ENCODE assay signal across 15 cellular contexts in the genomic region with DNA sequence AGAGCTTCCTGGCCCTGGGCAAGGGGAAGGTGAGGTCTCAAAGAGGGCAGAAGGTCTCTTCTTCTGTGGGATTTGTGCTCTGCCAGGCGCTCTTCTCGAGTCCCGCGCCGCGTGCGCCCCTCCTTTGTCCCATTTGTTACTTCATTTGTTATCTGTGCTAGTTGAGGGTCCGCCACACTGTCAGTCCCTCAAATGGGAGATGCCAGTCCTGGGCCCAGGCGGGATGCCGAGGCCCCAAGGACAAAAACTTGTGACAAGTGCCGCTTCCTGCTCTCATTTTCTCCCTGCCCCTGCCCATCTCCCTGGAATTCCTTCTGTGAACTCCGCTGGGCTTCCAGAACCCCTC. TPM values are rescaled to one million over a fixed set of nuclear protein-coding genes. Genes with fewer than 3 reads are reported as not detected.
DNase-seq lines count a peak whose midpoint lies in the region; ATAC-seq and TF ChIP-seq lines count a peak whose summit lies in the region.
"Had no signal": no experiment of that assay in that cellular context is flagged by ENCODE, and none has a peak within 500 bp of the region (broad histone marks: within the 10 kb centered on the region; RNA-seq: fewer than 3 reads in every experiment).

No MANE protein-coding gene starts in this region.

- no peak overlapping the region for H3K27ac Mint-ChIP-seq in activated naive CD8-positive, alpha-beta T cell
- H3K27ac Mint-ChIP-seq in activated naive CD8-positive, alpha-beta T cell treated with anti-CD3 and anti-CD28 coated beads, Interleukin-2, amount 50 U/mL, for 24 hours = no peak overlapping the region
- no peak overlapping the region for H3K27ac Mint-ChIP-seq in activated naive CD8-positive, alpha-beta T cell treated with anti-CD3 and anti-CD28 coated beads for 36 hours

- H3K4me3 Mint-ChIP-seq in activated naive CD8-positive, alpha-beta T cell = peak overlapping the region; percentile 41
- H3K4me3 Mint-ChIP-seq in activated naive CD8-positive, alpha-beta T cell treated with anti-CD3 and anti-CD28 coated beads, Interleukin-2, amount 50 U/mL, for 24 hours = no peak overlapping the region
- peak overlapping the region; percentile 22 for H3K4me3 Mint-ChIP-seq in activated naive CD8-positive, alpha-beta T cell treated with anti-CD3 and anti-CD28 coated beads for 36 hours

- H3K36me3 ChIP-seq in iPS-15b (ENCODE audit: control insufficient read depth, insufficient read depth, low read length) = no peaks in the 10 kb centered on the region

- peaks cover 54% of the 10 kb centered on the region for H3K27me3 ChIP-seq in iPS-15b (ENCODE audit: control insufficient read depth, insufficient read depth, low read length)

- no peak for TF ChIP-seq CTCF in GM10266 (IDR thresholded peaks at IDR 0.05; ENCODE audit: control insufficient read depth, insufficient read depth, low read depth, missing control alignments)

- H3K4me3 ChIP-seq in iPS-15b (ENCODE audit: low read depth, low read length) (peak overlapping the region; percentile 83), skeletal muscle cell (ENCODE audit: low read depth, low read length) (peak overlapping the region; percentile 53)
- H3K4me3 ChIP-seq: mucosa of descending colon had no signal

- H3K9me3 Mint-ChIP-seq in activated naive CD8-positive, alpha-beta T cell (ENCODE audit: low read depth) = no peaks in the 10 kb centered on the region
- no peaks in the 10 kb centered on the region for H3K9me3 Mint-ChIP-seq in activated naive CD8-positive, alpha-beta T cell treated with anti-CD3 and anti-CD28 coated beads, Interleukin-2, amount 50 U/mL, for 24 hours
- no peaks in the 10 kb centered on the region for H3K9me3 Mint-ChIP-seq in activated naive CD8-positive, alpha-beta T cell treated with anti-CD3 and anti-CD28 coated beads for 36 hours

- H3K4me1 Mint-ChIP-seq in activated naive CD8-positive, alpha-beta T cell (ENCODE audit: low read depth) = peaks cover 12% of the 10 kb centered on the region
- H3K4me1 Mint-ChIP-seq in activated naive CD8-positive, alpha-beta T cell treated with anti-CD3 and anti-CD28 coated beads, Interleukin-2, amount 50 U/mL, for 24 hours = no peaks in the 10 kb centered on the region
- peaks cover 8% of the 10 kb centered on the region for H3K4me1 Mint-ChIP-seq in activated naive CD8-positive, alpha-beta T cell treated with anti-CD3 and anti-CD28 coated beads for 36 hours

- no peaks in the 10 kb centered on the region for H3K9me3 ChIP-seq in iPS-15b (ENCODE audit: control insufficient read depth, insufficient read depth, low read length)
- H3K9me3 ChIP-seq: mucosa of descending colon had no signal

- DNase-seq in activated naive CD8-positive, alpha-beta T cell treated with anti-CD3 and anti-CD28 coated beads, Interleukin-2, amount 50 U/mL, for 24 hours = no peak
- DNase-seq in activated naive CD8-positive, alpha-beta T cell treated with anti-CD3 and anti-CD28 coated beads for 36 hours = no peak
- DNase-seq in skeletal muscle cell (ENCODE audit: low read depth) (no peak), nucleus accumbens (lab: John Stamatoyannopoulos, UW) (no peak), GM10266 (ENCODE audit: extremely low spot score) (no peak)
- DNase-seq: 8988T; activated effector memory CD4-positive, alpha-beta T cell treated with Interleukin-2 at 50 U/mL for 16 hours; aorta; NCI-H1105; stimulated activated CD4-positive, alpha-beta T cell treated with anti-CD3 and anti-CD28 coated beads, Interleukin-4, amount 100 ng/mL, for 24 hours had no signal

- H3K36me3 Mint-ChIP-seq in activated naive CD8-positive, alpha-beta T cell = no peaks in the 10 kb centered on the region
- H3K36me3 Mint-ChIP-seq in activated naive CD8-positive, alpha-beta T cell treated with anti-CD3 and anti-CD28 coated beads, Interleukin-2, amount 50 U/mL, for 24 hours (ENCODE audit: low read depth) = no peaks in the 10 kb centered on the region
- no peaks in the 10 kb centered on the region for H3K36me3 Mint-ChIP-seq in activated naive CD8-positive, alpha-beta T cell treated with anti-CD3 and anti-CD28 coated beads for 36 hours

- H3K9ac ChIP-seq in iPS-15b (ENCODE audit: low read depth, low read length) = peak overlapping the region; percentile 54

- ATAC-seq in activated naive CD8-positive, alpha-beta T cell treated with anti-CD3 and anti-CD28 coated beads, Interleukin-2, amount 50 U/mL, for 24 hours = no peak
- no peak for ATAC-seq in GM21447 (IDR thresholded peaks at IDR 0.05; ENCODE audit: unreplicated experiment)

- peaks cover 37% of the 10 kb centered on the region for H3K27me3 Mint-ChIP-seq in activated naive CD8-positive, alpha-beta T cell
- peaks cover 57% of the 10 kb centered on the region for H3K27me3 Mint-ChIP-seq in activated naive CD8-positive, alpha-beta T cell treated with anti-CD3 and anti-CD28 coated beads, Interleukin-2, amount 50 U/mL, for 24 hours
- H3K27me3 Mint-ChIP-seq in activated naive CD8-positive, alpha-beta T cell treated with anti-CD3 and anti-CD28 coated beads for 36 hours = peaks cover 60% of the 10 kb centered on the region

- peaks cover 3% of the 10 kb centered on the region for H3K4me1 ChIP-seq in iPS-15b (ENCODE audit: control insufficient read depth, insufficient read depth, low read length)

RNA-seq across cellular contexts. Expression of a gene that starts 1.5 kb away (rescaled TPM):
- not detected for total RNA-seq in activated naive CD8-positive, alpha-beta T cell treated with anti-CD3 and anti-CD28 coated beads for 36 hours
- total RNA-seq: activated CD8-positive, alpha-beta memory T cell treated with anti-CD3 and anti-CD28 coated beads for 36 hours; aorta had no signal
